8 cellular contexts compared by ENCODE assay signal in genomic region chr12:122023339-122024131, GRCh38. TPM values are rescaled to one million over a fixed set of nuclear protein-coding genes. Genes with fewer than 3 reads are reported as not detected.
A peak's percentile ranks its signal among the peaks of the same experiment; 100 is the strongest.
DNase-seq lines count a peak whose midpoint lies in the region; ATAC-seq and TF ChIP-seq lines count a peak whose summit lies in the region.

No MANE protein-coding gene starts in this region.

- H3K27ac Mint-ChIP-seq in activated naive CD4-positive, alpha-beta T cell treated with anti-CD3 and anti-CD28 coated beads, Interleukin-2, amount 50 U/mL, for 72 hours = peak overlapping the region; percentile 51 to 81
- H3K27ac Mint-ChIP-seq in natural killer cell = no peak overlapping the region

- intact Hi-C loops in natural killer cell (cut with micrococcal nuclease) = no loop called here

- H3K9me3 Mint-ChIP-seq in activated naive CD4-positive, alpha-beta T cell treated with anti-CD3 and anti-CD28 coated beads, Interleukin-2, amount 50 U/mL, for 72 hours = no peaks in the 10 kb centered on the region
- H3K9me3 Mint-ChIP-seq in natural killer cell = no peaks in the 10 kb centered on the region

- peaks cover 2 to 12% of the 10 kb centered on the region in 2 donors for H3K4me1 Mint-ChIP-seq in natural killer cell

- no peaks in the 10 kb centered on the region for H3K36me3 ChIP-seq in gastroesophageal sphincter

- DNase-seq in activated gamma-delta T cell treated with Interleukin-2 at 50 U/mL for 16 hours (peak; percentile 11), activated gamma-delta T cell (lab: John Stamatoyannopoulos, UW) (no peak), NCI-H1694 treated with DMSO at 0.1 percent for 48 hours (lab: John Stamatoyannopoulos, UW) (peak; percentile 58), natural killer cell (no peak)
- peak in 1 of 2 donors; percentile 25 for DNase-seq in activated naive CD4-positive, alpha-beta T cell treated with anti-CD3 and anti-CD28 coated beads, Interleukin-2, amount 50 U/mL, for 72 hours (ENCODE audit: low spot score in 2 of 2)

- H3K9me3 ChIP-seq in gastroesophageal sphincter = no peaks in the 10 kb centered on the region

- H3K27me3 ChIP-seq in gastroesophageal sphincter = no peaks in the 10 kb centered on the region

- ATAC-seq in activated naive CD4-positive, alpha-beta T cell treated with anti-CD3 and anti-CD28 coated beads, Interleukin-2, amount 50 U/mL, for 72 hours = peak; percentile 9 to 66
- peak; percentile 57 for ATAC-seq in gastroesophageal sphincter
- peak in 2 of 3 donors; percentile 21 to 43 for ATAC-seq in natural killer cell
- ATAC-seq in HG02610 (IDR thresholded peaks at IDR 0.05; ENCODE audit: unreplicated experiment) = no peak
- no peak for ATAC-seq in HG02885 (IDR thresholded peaks at IDR 0.05; ENCODE audit: poor library complexity, unreplicated experiment)

- peaks cover 24 to 27% of the 10 kb centered on the region in 2 donors for H3K27me3 Mint-ChIP-seq in natural killer cell (ENCODE audit: low read depth in 2 of 2)

- peaks cover 0 to 5% of the 10 kb centered on the region in 2 donors for H3K36me3 Mint-ChIP-seq in activated naive CD4-positive, alpha-beta T cell treated with anti-CD3 and anti-CD28 coated beads, Interleukin-2, amount 50 U/mL, for 72 hours
- H3K36me3 Mint-ChIP-seq in natural killer cell = no peaks in the 10 kb centered on the region

- peak overlapping the region; percentile 82 for H3K4me3 Mint-ChIP-seq in natural killer cell

- WGBS in gastroesophageal sphincter (ENCODE audit: low coverage in 1 of 2), 2 donors = 0 to 27% methylated on average over 3 to 6 of the region's 43 CpGs

- no peak for TF ChIP-seq POLR2A in gastroesophageal sphincter (IDR thresholded peaks at IDR 0.05)

- TF ChIP-seq CTCF in gastroesophageal sphincter (IDR thresholded peaks at IDR 0.05) (no peak), natural killer cell (IDR thresholded peaks at IDR 0.05) (no peak)

- peaks cover 0 to 34% (median 15%) of the 10 kb centered on the region in 3 donors for H3K4me1 ChIP-seq in gastroesophageal sphincter

- H3K4me3 ChIP-seq in gastroesophageal sphincter = peak overlapping the region; percentile 48 to 73

- TF ChIP-seq EP300 in gastroesophageal sphincter (IDR thresholded peaks at IDR 0.05) = no peak

- peak overlapping the region; percentile 21 to 87 (median 79) for H3K27ac ChIP-seq in gastroesophageal sphincter

RNA-seq across cellular contexts. Expression of gene BCL7A, which starts 1.9 kb away (rescaled TPM):
- 1 to 10 TPM; 3.3 to 5.8 TPM for total RNA-seq in activated naive CD4-positive, alpha-beta T cell treated with anti-CD3 and anti-CD28 coated beads, Interleukin-2, amount 50 U/mL, for 72 hours
- 1 to 10 TPM; 4.7 to 8.5 (median 5.6) TPM for total RNA-seq in gastroesophageal sphincter
- 1 to 10 TPM in 1 of 3 donors, under 1 TPM in 2; 0.85 to 1.1 (median 0.96) TPM for total RNA-seq in natural killer cell

RNA-seq across cellular contexts. Expression of gene MLXIP, which starts 55.0 kb away (rescaled TPM):
- total RNA-seq in activated naive CD4-positive, alpha-beta T cell treated with anti-CD3 and anti-CD28 coated beads, Interleukin-2, amount 50 U/mL, for 72 hours = 10 to 100 TPM; 34.9 to 36.0 TPM
- total RNA-seq in gastroesophageal sphincter (10 to 100 TPM; 28.8 to 87.4 (median 54.9) TPM), natural killer cell (10 to 100 TPM; 83.8 to 92.4 (median 86.1) TPM)

Comparison
In these comparisons a context has a peak if more than half of its experiments do, and no peak if none do; other contexts are left out.
1. DNase-seq: peak in activated gamma-delta T cell treated with Interleukin-2 at 50 U/mL for 16 hours (single experiment) and NCI-H1694 treated with DMSO at 0.1 percent for 48 hours (single experiment); none in activated gamma-delta T cell (single experiment) and natural killer cell (single experiment).
2. ATAC-seq: peak in activated naive CD4-positive, alpha-beta T cell treated with anti-CD3 and anti-CD28 coated beads, Interleukin-2, amount 50 U/mL, for 72 hours (2 of 2), gastroesophageal sphincter (single experiment) and natural killer cell (2 of 3); none in HG02610 (single experiment) and HG02885 (single experiment).
3. H3K27ac Mint-ChIP-seq: peak in activated naive CD4-positive, alpha-beta T cell treated with anti-CD3 and anti-CD28 coated beads, Interleukin-2, amount 50 U/mL, for 72 hours (2 of 2); none in natural killer cell (0 of 2).